8 cellular contexts compared by ENCODE assay signal in genomic region chr3:121834079-121834730, GRCh38. TPM values are rescaled to one million over a fixed set of nuclear protein-coding genes. Genes with fewer than 3 reads are reported as not detected.
DNase-seq lines count a peak whose midpoint lies in the region; ATAC-seq and TF ChIP-seq lines count a peak whose summit lies in the region.

No MANE protein-coding gene starts in this region.

- CTCF ChIA-PET in Caco-2 (lab: Charles Lee), result no interaction called here
- CTCF ChIA-PET in activated CD4-positive, alpha-beta memory T cell treated with anti-CD3 and anti-CD28 coated beads, Interleukin-2, amount 10 ng/mL, durations not matched to agents 7 days and 5 days (lab: Charles Lee), result no interaction called here

- H3K27me3 Mint-ChIP-seq in Caco-2 (ENCODE audit: insufficient read depth, unreplicated experiment) (peaks cover 3% of the 10 kb centered on the region), progenitor cell of endocrine pancreas (peaks cover 24% of the 10 kb centered on the region)
- H3K27me3 Mint-ChIP-seq in activated CD4-positive, alpha-beta memory T cell treated with anti-CD3 and anti-CD28 coated beads, Interleukin-2, amount 10 ng/mL, durations not matched to agents 7 days and 5 days, result no peaks in the 10 kb centered on the region

- H3K9me3 Mint-ChIP-seq in Caco-2 (ENCODE audit: unreplicated experiment) (no peaks in the 10 kb centered on the region), progenitor cell of endocrine pancreas (ENCODE audit: low read depth) (no peaks in the 10 kb centered on the region)
- H3K9me3 Mint-ChIP-seq in activated CD4-positive, alpha-beta memory T cell treated with anti-CD3 and anti-CD28 coated beads, Interleukin-2, amount 10 ng/mL, durations not matched to agents 7 days and 5 days, result no peaks in the 10 kb centered on the region

- intact Hi-C loops in Caco-2 (cut with micrococcal nuclease; ENCODE audit: unreplicated experiment), result loop anchor here (2.0 to 10.0 kb wide), 2 partner anchors 287 to 531 kb away; no protein-coding TSS in a partner anchor

- H3K9me3 ChIP-seq in Caco-2 (no peaks in the 10 kb centered on the region), cardiac muscle cell (ENCODE audit: low read depth) (no peaks in the 10 kb centered on the region)

- H3K4me3 Mint-ChIP-seq in Caco-2 (ENCODE audit: unreplicated experiment) (peak overlapping the region; percentile 93), progenitor cell of endocrine pancreas (ENCODE audit: low read depth) (peak overlapping the region; percentile 98)
- H3K4me3 Mint-ChIP-seq in activated CD4-positive, alpha-beta memory T cell treated with anti-CD3 and anti-CD28 coated beads, Interleukin-2, amount 10 ng/mL, durations not matched to agents 7 days and 5 days, result peak overlapping the region; percentile 83

- TF ChIP-seq CTCF in Caco-2 (IDR thresholded peaks at IDR 0.05; ENCODE audit: insufficient read depth in 1 of 2, low read depth in 1 of 2, low read length in 1 of 2, severe bottlenecking in 1 of 2, unreplicated experiment in 1 of 2) (no peak), cardiac muscle cell (IDR thresholded peaks at IDR 0.05; ENCODE audit: low read depth, low read length) (no peak), progenitor cell of endocrine pancreas (IDR thresholded peaks at IDR 0.05; ENCODE audit: unreplicated experiment) (no peak)

- H3K27ac Mint-ChIP-seq in Caco-2 (ENCODE audit: unreplicated experiment) (peak overlapping the region; percentile 68), progenitor cell of endocrine pancreas (peak overlapping the region; percentile 93)
- H3K27ac Mint-ChIP-seq in activated CD4-positive, alpha-beta memory T cell treated with anti-CD3 and anti-CD28 coated beads, Interleukin-2, amount 10 ng/mL, durations not matched to agents 7 days and 5 days, result peak overlapping the region; percentile 76

- peak in 1 of 2 experiments; percentile 10 for DNase-seq in Caco-2
- DNase-seq in activated CD4-positive, alpha-beta memory T cell treated with anti-CD3 and anti-CD28 coated beads, Interleukin-2, amount 10 ng/mL, durations not matched to agents 7 days and 5 days, result no peak
- DNase-seq in cardiac muscle cell (ENCODE audit: low read depth in 1 of 2, low spot score in 1 of 2), result peak; percentile 19 to 26
- DNase-seq in progenitor cell of endocrine pancreas (ENCODE audit: low spot score, unreplicated experiment), result no peak
- no peak for DNase-seq in SKM-1 (lab: John Stamatoyannopoulos, UW; ENCODE audit: unreplicated experiment)
- DNase-seq in NK-92 treated with Interleukin-12 subunit alpha and Interleukin-12 subunit beta, amount 100 ng/mL, for 24 hours (lab: John Stamatoyannopoulos, UW), result no peak
- DNase-seq in HK-2 (ENCODE audit: unreplicated experiment), result no peak

- peaks cover 7% of the 10 kb centered on the region for H3K4me1 ChIP-seq in Caco-2
- H3K4me1 ChIP-seq in cardiac muscle cell (ENCODE audit: low read depth), result no peaks in the 10 kb centered on the region

- peaks cover 12% of the 10 kb centered on the region for H3K4me1 Mint-ChIP-seq in Caco-2 (ENCODE audit: low read depth, unreplicated experiment)
- peaks cover 59% of the 10 kb centered on the region for H3K4me1 Mint-ChIP-seq in activated CD4-positive, alpha-beta memory T cell treated with anti-CD3 and anti-CD28 coated beads, Interleukin-2, amount 10 ng/mL, durations not matched to agents 7 days and 5 days
- peaks cover 25% of the 10 kb centered on the region for H3K4me1 Mint-ChIP-seq in progenitor cell of endocrine pancreas (ENCODE audit: low read depth)

- ATAC-seq in HG03135 (IDR thresholded peaks at IDR 0.05; ENCODE audit: unreplicated experiment), result peak; percentile 0

- TSS peak; percentile 79 for BruUV-seq in Caco-2 (replicated peaks; lab: Mats Ljungman, UMichigan)

- peak overlapping the region; percentile 62 for H3K4me3 ChIP-seq in Caco-2 (ENCODE audit: low read depth, low read length)
- H3K4me3 ChIP-seq in cardiac muscle cell, result peak overlapping the region; percentile 74

- H3K27me3 ChIP-seq in Caco-2 (replicated peaks; ENCODE audit: control insufficient read depth, insufficient read depth, low read length), result no peaks in the 10 kb centered on the region
- peaks cover 30% of the 10 kb centered on the region for H3K27me3 ChIP-seq in cardiac muscle cell

- peaks cover 18% of the 10 kb centered on the region for H3K36me3 Mint-ChIP-seq in Caco-2 (ENCODE audit: insufficient read depth, unreplicated experiment)
- peaks cover 41% of the 10 kb centered on the region for H3K36me3 Mint-ChIP-seq in activated CD4-positive, alpha-beta memory T cell treated with anti-CD3 and anti-CD28 coated beads, Interleukin-2, amount 10 ng/mL, durations not matched to agents 7 days and 5 days (ENCODE audit: low read depth)
- H3K36me3 Mint-ChIP-seq in progenitor cell of endocrine pancreas (ENCODE audit: insufficient read depth), result peaks cover 7% of the 10 kb centered on the region

- H3K27ac ChIP-seq in cardiac muscle cell, result peak overlapping the region; percentile 39

- POLR2A ChIA-PET in Caco-2 (lab: Charles Lee), result interaction anchor here (1.8 kb wide), 1 partner anchor 84 kb away, joined by 9 read pairs; the partner anchor contains the start of gene GOLGB1
- POLR2A ChIA-PET in activated CD4-positive, alpha-beta memory T cell treated with anti-CD3 and anti-CD28 coated beads, Interleukin-2, amount 10 ng/mL, durations not matched to agents 7 days and 5 days (lab: Charles Lee), result interaction anchor here (0.6 to 5.2 kb wide), 21 partner anchors 8 to 860 kb away, joined by 3 to 27 read pairs (median 4); partner anchors contain the start of genes GOLGB1, HCLS1 and POLQ

- H3K36me3 ChIP-seq in Caco-2 (ENCODE audit: control insufficient read depth, insufficient read depth, low read length) (no peaks in the 10 kb centered on the region), cardiac muscle cell (no peaks in the 10 kb centered on the region)

RNA-seq across cellular contexts. Expression of gene IQCB1, which starts 0.7 kb away (rescaled TPM):
- total RNA-seq in Caco-2 (2022) (36.1 and 36.4 TPM in 2 replicates), cardiac muscle cell (19.1 and 20.3 TPM in 2 replicates), progenitor cell of endocrine pancreas (38.3 and 38.7 TPM in 2 replicates)
- total RNA-seq in activated CD4-positive, alpha-beta memory T cell treated with anti-CD3 and anti-CD28 coated beads, Interleukin-2, amount 10 ng/mL, durations not matched to agents 7 days and 5 days, result 10 to 100 TPM; 35.3 to 39.1 TPM
- 19.8 and 26.6 TPM in 2 replicates for polyA plus RNA-seq in cardiac muscle cell

RNA-seq across cellular contexts. Expression of gene EAF2, which starts 0.8 kb away (rescaled TPM):
- total RNA-seq in Caco-2 (2022) (4.5 and 4.6 TPM in 2 replicates), cardiac muscle cell (0.67 and 1.7 TPM in 2 replicates), progenitor cell of endocrine pancreas (7.0 and 7.6 TPM in 2 replicates)
- total RNA-seq in activated CD4-positive, alpha-beta memory T cell treated with anti-CD3 and anti-CD28 coated beads, Interleukin-2, amount 10 ng/mL, durations not matched to agents 7 days and 5 days, result 10 to 100 TPM; 21.4 to 23.7 TPM
- 2.8 and 3.7 TPM in 2 replicates for polyA plus RNA-seq in cardiac muscle cell

RNA-seq across cellular contexts. Expression of gene SLC15A2, which starts 60.0 kb away (rescaled TPM):
- total RNA-seq in Caco-2 (2022) (3.8 and 4.7 TPM in 2 replicates), cardiac muscle cell (0.28 and 2.7 TPM in 2 replicates), progenitor cell of endocrine pancreas (4.2 and 7.1 TPM in 2 replicates)
- 1 to 10 TPM; 2.5 to 4.4 TPM for total RNA-seq in activated CD4-positive, alpha-beta memory T cell treated with anti-CD3 and anti-CD28 coated beads, Interleukin-2, amount 10 ng/mL, durations not matched to agents 7 days and 5 days
- 0.02 TPM in 1 of 2 replicates, not detected in the other for polyA plus RNA-seq in cardiac muscle cell

Comparison
In these comparisons a context has a peak if more than half of its experiments do, and no peak if none do; other contexts are left out.
1. DNase-seq: peak in cardiac muscle cell (2 of 2); none in activated CD4-positive, alpha-beta memory T cell treated with anti-CD3 and anti-CD28 coated beads, Interleukin-2, amount 10 ng/mL, durations not matched to agents 7 days and 5 days (single experiment), progenitor cell of endocrine pancreas (single experiment), SKM-1 (single experiment), NK-92 treated with Interleukin-12 subunit alpha and Interleukin-12 subunit beta, amount 100 ng/mL, for 24 hours (single experiment) and HK-2 (single experiment).
2. Peak in every context shown above with its lines, with median percentiles within 50 percentile points of each other: H3K27ac Mint-ChIP-seq and H3K4me3 Mint-ChIP-seq.